In genomic region chr3:4812509-4812908, GRCh38 we compare ENCODE assay signal across 18 cellular contexts.
DNase-seq lines count a peak whose midpoint lies in the region; TF ChIP-seq lines count a peak whose summit lies in the region.
"Had no signal": no experiment of that assay in that cellular context is flagged by ENCODE, and none has a peak within 500 bp of the region (broad histone marks: within the 10 kb centered on the region; RNA-seq: fewer than 3 reads in every experiment).

No MANE protein-coding gene starts in this region.

- H3K4me1 Mint-ChIP-seq in activated naive CD8-positive, alpha-beta T cell treated with anti-CD3 and anti-CD28 coated beads for 36 hours: peaks cover 5% of the 10 kb centered on the region
- H3K4me1 Mint-ChIP-seq in nephron progenitor cell: peaks cover 12% of the 10 kb centered on the region
- peaks cover 9% of the 10 kb centered on the region; the same call in 1 of the 2 replicates for H3K4me1 Mint-ChIP-seq in HFFc6 (ENCODE audit: low read depth)

- TF ChIP-seq POLR2A in testis (IDR thresholded peaks at IDR 0.05): no peak

- H3K4me3 Mint-ChIP-seq in activated naive CD8-positive, alpha-beta T cell treated with anti-CD3 and anti-CD28 coated beads for 36 hours: no peak overlapping the region
- H3K4me3 Mint-ChIP-seq in nephron progenitor cell: no peak overlapping the region
- H3K4me3 Mint-ChIP-seq in HFFc6: no peak overlapping the region
- H3K4me3 Mint-ChIP-seq: CD8-positive, alpha-beta memory T cell had no signal

- H3K27ac Mint-ChIP-seq in activated naive CD8-positive, alpha-beta T cell treated with anti-CD3 and anti-CD28 coated beads for 36 hours: peak overlapping the region; percentile 9
- H3K27ac Mint-ChIP-seq in nephron progenitor cell (peak overlapping the region; percentile 52), HFFc6 (no peak overlapping the region)

- H3K27ac ChIP-seq in dorsolateral prefrontal cortex (peak overlapping the region in 33 of 59 donors; percentile 1 to 83 (median 50)), testis (no peak overlapping the region)
- H3K27ac ChIP-seq: KMS-11, SJCRH30 had no signal

- H3K4me3 ChIP-seq in dorsolateral prefrontal cortex (no peak overlapping the region), testis (no peak overlapping the region)
- H3K4me3 ChIP-seq: SJCRH30 had no signal

- H3K27me3 ChIP-seq in dorsolateral prefrontal cortex: no peaks in the 10 kb centered on the region
- no peaks in the 10 kb centered on the region for H3K27me3 ChIP-seq in testis
- H3K27me3 ChIP-seq: SJCRH30 had no signal

- no peaks in the 10 kb centered on the region for H3K9me3 ChIP-seq in testis
- H3K9me3 ChIP-seq: SJCRH30 had no signal

- H3K4me1 ChIP-seq in testis: peaks cover 4% of the 10 kb centered on the region

- DNase-seq in activated naive CD8-positive, alpha-beta T cell treated with anti-CD3 and anti-CD28 coated beads for 36 hours: no peak
- no peak for DNase-seq in dorsolateral prefrontal cortex
- DNase-seq in nephron progenitor cell: no peak
- peak; percentile 50 for DNase-seq in testis
- no peak for DNase-seq in HFFc6
- DNase-seq in NCI-H1105 (lab: John Stamatoyannopoulos, UW): no peak
- no peak for DNase-seq in SIG-M5 treated with dmso at 0.1 percent for 504 hours (lab: John Stamatoyannopoulos, UW; ENCODE audit: unreplicated experiment)
- DNase-seq: CD8-positive, alpha-beta memory T cell; DMS79; MV-4-11; NCI-H1436; NCI-H1930; NCI-H345; NCI-H526; PC-3; RPMI8226; SJCRH30 had no signal

- no peaks in the 10 kb centered on the region for H3K27me3 Mint-ChIP-seq in activated naive CD8-positive, alpha-beta T cell treated with anti-CD3 and anti-CD28 coated beads for 36 hours
- H3K27me3 Mint-ChIP-seq in nephron progenitor cell (ENCODE audit: low read depth, poor library complexity) (peaks cover 8% of the 10 kb centered on the region), HFFc6 (ENCODE audit: insufficient read depth) (no peaks in the 10 kb centered on the region; the same call in 1 of the 2 replicates)
- H3K27me3 Mint-ChIP-seq: CD8-positive, alpha-beta memory T cell had no signal

- H3K36me3 ChIP-seq in testis (ENCODE audit: low read depth, missing control alignments): no peaks in the 10 kb centered on the region
- H3K36me3 ChIP-seq: SJCRH30 had no signal

- intact Hi-C loops in dorsolateral prefrontal cortex (cut with DNase I): loop anchor here in 1 of 2 donors (5.0 kb wide), 1 partner anchor 170 kb away; no protein-coding TSS in a partner anchor
- intact Hi-C loops in testis (cut with DNase I; ENCODE audit: low total_unique reads): no loop called here

- TF ChIP-seq CTCF in dorsolateral prefrontal cortex (IDR thresholded peaks at IDR 0.05 in 54 of 56, conservative IDR thresholded peaks at IDR 0.05 in 2 of 56; ENCODE audit: low read depth in 1 of 56, partially characterized antibody in 56 of 56): no peak
- no peak for TF ChIP-seq CTCF in nephron progenitor cell (IDR thresholded peaks at IDR 0.05)
- TF ChIP-seq CTCF in testis (IDR thresholded peaks at IDR 0.05): no peak
- no peak for TF ChIP-seq CTCF in HFFc6 (IDR thresholded peaks at IDR 0.05)

- peaks cover 5% of the 10 kb centered on the region for H3K9me3 Mint-ChIP-seq in activated naive CD8-positive, alpha-beta T cell treated with anti-CD3 and anti-CD28 coated beads for 36 hours
- H3K9me3 Mint-ChIP-seq in nephron progenitor cell (peaks cover 42% of the 10 kb centered on the region), HFFc6 (peaks cover 8% of the 10 kb centered on the region)

- WGBS in testis, 2 donors: 53 to 84% methylated on average over 5 of the region's 5 CpGs

- peaks cover 59% of the 10 kb centered on the region for H3K36me3 Mint-ChIP-seq in activated naive CD8-positive, alpha-beta T cell treated with anti-CD3 and anti-CD28 coated beads for 36 hours
- peaks cover 91% of the 10 kb centered on the region for H3K36me3 Mint-ChIP-seq in nephron progenitor cell (ENCODE audit: low read depth)
- H3K36me3 Mint-ChIP-seq in HFFc6 (ENCODE audit: low read depth): peaks cover 9% of the 10 kb centered on the region

Comparison
In these comparisons a context has a peak if more than half of its experiments do, and no peak if none do; other contexts are left out.
1. H3K27ac ChIP-seq: peak in dorsolateral prefrontal cortex (33 of 59); none in testis (0 of 2).